ENCODE assay signal across 26 cellular contexts in the genomic region with DNA sequence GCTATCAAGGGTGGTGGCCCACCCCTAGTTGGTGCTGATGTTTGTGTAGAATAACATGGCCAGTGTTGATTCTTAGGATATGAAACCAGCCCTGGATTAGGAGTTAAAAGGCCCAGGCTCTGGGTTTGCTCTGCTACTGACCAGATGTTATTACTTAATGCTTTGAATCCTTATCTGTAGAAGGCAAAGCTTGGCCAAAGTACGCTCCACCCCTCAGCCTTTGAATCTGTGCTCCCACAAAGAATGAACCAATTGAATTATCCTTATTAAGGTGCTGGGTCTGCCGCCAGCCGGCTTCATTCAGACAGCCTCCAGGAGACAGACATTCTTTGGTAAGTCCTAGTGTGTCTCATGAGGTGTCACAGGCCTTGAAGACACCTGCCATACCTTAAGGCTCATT. TPM values are rescaled to one million over a fixed set of nuclear protein-coding genes. Genes with fewer than 3 reads are reported as not detected.
DNase-seq lines count a peak whose midpoint lies in the region; ATAC-seq and TF ChIP-seq lines count a peak whose summit lies in the region.
"Had no signal": no experiment of that assay in that cellular context is flagged by ENCODE, and none has a peak within 500 bp of the region (broad histone marks: within the 10 kb centered on the region; RNA-seq: fewer than 3 reads in every experiment).

No MANE protein-coding gene starts in this region.

- TF ChIP-seq CTCF in BE2C (IDR thresholded peaks at IDR 0.05; ENCODE audit: low read depth, low read length) (no peak), Loucy (conservative IDR thresholded peaks at IDR 0.05; ENCODE audit: low read length) (no peak), Calu3 (IDR thresholded peaks at IDR 0.05; ENCODE audit: unreplicated experiment) (no peak)

- H3K9me3 Mint-ChIP-seq in central memory CD8-positive, alpha-beta T cell = no peaks in the 10 kb centered on the region
- no peaks in the 10 kb centered on the region for H3K9me3 Mint-ChIP-seq in naive thymus-derived CD4-positive, alpha-beta T cell
- H3K9me3 Mint-ChIP-seq in Calu3 (ENCODE audit: low read depth, unreplicated experiment) = no peaks in the 10 kb centered on the region
- H3K9me3 Mint-ChIP-seq: memory B cell had no signal

- H3K4me3 Mint-ChIP-seq in central memory CD8-positive, alpha-beta T cell = no peak overlapping the region
- H3K4me3 Mint-ChIP-seq in naive thymus-derived CD4-positive, alpha-beta T cell = peak overlapping the region in 9 of 10 donors; percentile 21 to 95 (median 35)
- no peak overlapping the region for H3K4me3 Mint-ChIP-seq in Calu3 (ENCODE audit: low read depth, unreplicated experiment)
- H3K4me3 Mint-ChIP-seq: activated CD4-positive, alpha-beta T cell treated with anti-CD3 and anti-CD28 coated beads for 36 hours; activated CD8-positive, alpha-beta T cell treated with anti-CD3 and anti-CD28 coated beads, Interleukin-2, amount 10 ng/mL, durations not matched to agents 7 days and 5 days; memory B cell had no signal

- H3K9me2 ChIP-seq in Loucy (replicated peaks; ENCODE audit: low read depth, low read length) = no peaks in the 10 kb centered on the region

- H3K27me3 Mint-ChIP-seq in central memory CD8-positive, alpha-beta T cell = peaks cover 18% of the 10 kb centered on the region
- H3K27me3 Mint-ChIP-seq in naive thymus-derived CD4-positive, alpha-beta T cell = peaks cover 0 to 14% (median 7%) of the 10 kb centered on the region in 5 donors
- H3K27me3 Mint-ChIP-seq in Calu3 (ENCODE audit: unreplicated experiment) = peaks cover 23% of the 10 kb centered on the region
- H3K27me3 Mint-ChIP-seq: activated CD4-positive, alpha-beta T cell treated with anti-CD3 and anti-CD28 coated beads for 36 hours; memory B cell had no signal

- H4K20me1 ChIP-seq in Loucy (ENCODE audit: insufficient read depth, low read length, poor library complexity, severe bottlenecking) = no peaks in the 10 kb centered on the region

- H3K9me3 ChIP-seq in BE2C (no peaks in the 10 kb centered on the region), Loucy (ENCODE audit: insufficient read depth, low read depth, low read length) (no peaks in the 10 kb centered on the region)
- no peaks in the 10 kb centered on the region for H3K9me3 ChIP-seq in naive thymus-derived CD4-positive, alpha-beta T cell (ENCODE audit: control insufficient read depth in 2 of 3, low read length in 3 of 3)
- H3K9me3 ChIP-seq: left lung, transverse colon had no signal

- H3K79me2 ChIP-seq in Loucy (ENCODE audit: insufficient read depth, low read length) = peaks cover 15% of the 10 kb centered on the region

- H3K4me1 Mint-ChIP-seq in central memory CD8-positive, alpha-beta T cell = peaks cover 34% of the 10 kb centered on the region
- peaks cover 16 to 50% (median 35%) of the 10 kb centered on the region in 7 donors for H3K4me1 Mint-ChIP-seq in naive thymus-derived CD4-positive, alpha-beta T cell
- H3K4me1 Mint-ChIP-seq in Calu3 (ENCODE audit: low read depth, unreplicated experiment) = no peaks in the 10 kb centered on the region

- POLR2A ChIA-PET in naive thymus-derived CD4-positive, alpha-beta T cell (lab: Charles Lee) = no interaction called here

- CTCF ChIA-PET in naive thymus-derived CD4-positive, alpha-beta T cell (lab: Charles Lee) = no interaction called here
- CTCF ChIA-PET in Calu3 (lab: Charles Lee) = no interaction called here

- peak overlapping the region; percentile 17; the same call in 1 of the 2 replicates for H3K4me3 ChIP-seq in BE2C (ENCODE audit: low read depth, low read length)
- no peak overlapping the region for H3K4me3 ChIP-seq in Loucy (ENCODE audit: low read length, poor library complexity, severe bottlenecking)
- no peak overlapping the region for H3K4me3 ChIP-seq in naive thymus-derived CD4-positive, alpha-beta T cell (ENCODE audit: low read length)
- H3K4me3 ChIP-seq: left lung, PC-9, transverse colon had no signal

- peak; percentile 74 for DNase-seq in BE2C
- no peak for DNase-seq in central memory CD8-positive, alpha-beta T cell (ENCODE audit: low spot score in 2 of 2)
- no peak for DNase-seq in naive thymus-derived CD4-positive, alpha-beta T cell
- DNase-seq in Calu3 = no peak
- DNase-seq in anterior cingulate cortex (lab: John Stamatoyannopoulos, UW) = no peak
- DNase-seq in dermis blood vessel endothelial cell = no peak
- no peak for DNase-seq in midbrain (lab: John Stamatoyannopoulos, UW)
- DNase-seq: activated CD4-positive, alpha-beta T cell treated with anti-CD3 and anti-CD28 coated beads for 36 hours; activated CD8-positive, alpha-beta T cell treated with anti-CD3 and anti-CD28 coated beads, Interleukin-2, amount 10 ng/mL, durations not matched to agents 7 days and 5 days; activated effector memory CD4-positive, alpha-beta T cell treated with anti-CD3 and anti-CD28 coated beads, Interleukin-2, amount 50 U/mL, for 16 hours; brain microvascular endothelial cell; DMS53; effector CD4-positive, alpha-beta T cell; left lung; MM.1S; NCI-H1417 treated with DMSO at 0.1 percent for 48 hours; NCI-H2081; NCI-H526; occipital lobe; PC-9; stimulated activated CD4-positive, alpha-beta T cell treated with anti-CD3 and anti-CD28 coated beads, Interleukin-4, amount 100 ng/mL, for 4 hours; transverse colon had no signal

- H3K27me3 ChIP-seq in BE2C (peaks cover 4% of the 10 kb centered on the region), Loucy (ENCODE audit: insufficient read depth, low read length, poor library complexity, severe bottlenecking) (no peaks in the 10 kb centered on the region)
- H3K27me3 ChIP-seq in naive thymus-derived CD4-positive, alpha-beta T cell (ENCODE audit: control insufficient read depth in 2 of 2, insufficient read depth in 2 of 2, low read length in 2 of 2) = no peaks in the 10 kb centered on the region
- H3K27me3 ChIP-seq: brain microvascular endothelial cell, left lung had no signal

- no peak overlapping the region for H3K9ac ChIP-seq in Loucy (ENCODE audit: low read depth, low read length, poor library complexity, severe bottlenecking)
- H3K9ac ChIP-seq: KMS-11 had no signal

- BruUV-seq in Calu3 (replicated peaks; lab: Mats Ljungman, UMichigan) = no TSS peak

- no peak overlapping the region for H2AFZ ChIP-seq in Loucy (ENCODE audit: low read length)
- H2AFZ ChIP-seq: PC-9 had no signal

- H3K36me3 ChIP-seq in BE2C = no peaks in the 10 kb centered on the region
- peaks cover 6% of the 10 kb centered on the region; the same call in 1 of the 2 replicates for H3K36me3 ChIP-seq in Loucy (ENCODE audit: insufficient read depth, low read length)
- H3K36me3 ChIP-seq in naive thymus-derived CD4-positive, alpha-beta T cell (ENCODE audit: control insufficient read depth in 2 of 3, insufficient read depth in 3 of 3, low read length in 3 of 3) = peaks cover 0 to 21% (median 0%) of the 10 kb centered on the region in 3 experiments

- H3K4me1 ChIP-seq in BE2C (peaks cover 19% of the 10 kb centered on the region), Loucy (ENCODE audit: insufficient read depth, low read length, poor library complexity, severe bottlenecking) (peaks cover 13% of the 10 kb centered on the region)
- H3K4me1 ChIP-seq in naive thymus-derived CD4-positive, alpha-beta T cell (ENCODE audit: control insufficient read depth in 2 of 2, insufficient read depth in 2 of 2, low read length in 2 of 2) = peaks cover 7 to 10% of the 10 kb centered on the region in 2 donors

- no peak for ATAC-seq in central memory CD8-positive, alpha-beta T cell (replicated peaks; ENCODE audit: extremely low read depth, poor library complexity, severe bottlenecking)
- no peak for ATAC-seq in naive thymus-derived CD4-positive, alpha-beta T cell
- ATAC-seq: activated CD4-positive, alpha-beta T cell treated with anti-CD3 and anti-CD28 coated beads for 36 hours; activated CD8-positive, alpha-beta T cell treated with anti-CD3 and anti-CD28 coated beads, Interleukin-2, amount 10 ng/mL, durations not matched to agents 7 days and 5 days; HCT116; left lung had no signal

- intact Hi-C loops in naive thymus-derived CD4-positive, alpha-beta T cell (cut with micrococcal nuclease) = no loop called here
- intact Hi-C loops in Calu3 (cut with micrococcal nuclease; ENCODE audit: unreplicated experiment) = loop anchor here (10.0 kb wide), 1 partner anchor 148 kb away; no protein-coding TSS in a partner anchor

- peak overlapping the region; percentile 5 for H3K27ac Mint-ChIP-seq in central memory CD8-positive, alpha-beta T cell (ENCODE audit: low read depth)
- peak overlapping the region in 5 of 9 donors; percentile 0 to 71 (median 45) for H3K27ac Mint-ChIP-seq in naive thymus-derived CD4-positive, alpha-beta T cell
- H3K27ac Mint-ChIP-seq in Calu3 (ENCODE audit: unreplicated experiment) = no peak overlapping the region
- H3K27ac Mint-ChIP-seq: activated CD4-positive, alpha-beta T cell treated with anti-CD3 and anti-CD28 coated beads for 36 hours; activated CD8-positive, alpha-beta T cell treated with anti-CD3 and anti-CD28 coated beads, Interleukin-2, amount 10 ng/mL, durations not matched to agents 7 days and 5 days; memory B cell had no signal

- H3F3A ChIP-seq in Loucy (ENCODE audit: low read depth) = no peaks in the 10 kb centered on the region

- H3K4me2 ChIP-seq in Loucy (ENCODE audit: low read depth, low read length, poor library complexity, severe bottlenecking) = peak overlapping the region; percentile 57
- H3K4me2 ChIP-seq: KMS-11, PC-9 had no signal

- H3K27ac ChIP-seq in naive thymus-derived CD4-positive, alpha-beta T cell (ENCODE audit: low read depth, low read length) = no peak overlapping the region
- H3K27ac ChIP-seq: brain microvascular endothelial cell, KMS-11, left lung, PC-9, transverse colon had no signal

- H3K36me3 Mint-ChIP-seq in central memory CD8-positive, alpha-beta T cell (ENCODE audit: insufficient read depth) = peaks cover 14% of the 10 kb centered on the region
- peaks cover 0 to 19% (median 0%) of the 10 kb centered on the region in 5 donors for H3K36me3 Mint-ChIP-seq in naive thymus-derived CD4-positive, alpha-beta T cell
- H3K36me3 Mint-ChIP-seq in Calu3 (ENCODE audit: insufficient read depth, unreplicated experiment) = peaks cover 8% of the 10 kb centered on the region

RNA-seq across cellular contexts. Expression of a gene that starts 41.8 kb away (rescaled TPM):
- 0.31 TPM for polyA plus RNA-seq in BE2C (2012; ENCODE audit: insufficient read depth, insufficient read length, low read depth)
- total RNA-seq in naive thymus-derived CD4-positive, alpha-beta T cell = 1 to 10 TPM; 1.2 to 6.9 (median 2.5) TPM
- 1 to 10 TPM; 2.5 to 3.9 TPM for polyA plus RNA-seq in naive thymus-derived CD4-positive, alpha-beta T cell
- total RNA-seq in Calu3 (2022) = 1.5 and 1.6 TPM in 2 replicates
- 0.85 and 2.4 TPM in 2 replicates for total RNA-seq in dermis blood vessel endothelial cell

RNA-seq across cellular contexts. Expression of a gene that starts 41.9 kb away (rescaled TPM):
- 208 TPM for polyA plus RNA-seq in BE2C (2012; ENCODE audit: insufficient read depth, insufficient read length, low read depth)
- 100 to 1,000 TPM in 1 of 5 experiments, 10 to 100 TPM in 4; 55.5 to 103 (median 58.2) TPM for total RNA-seq in naive thymus-derived CD4-positive, alpha-beta T cell
- polyA plus RNA-seq in naive thymus-derived CD4-positive, alpha-beta T cell = 100 to 1,000 TPM; 118 to 121 TPM
- total RNA-seq in Calu3 (2022) (125 and 130 TPM in 2 replicates), dermis blood vessel endothelial cell (54.5 and 75.2 TPM in 2 replicates)

RNA-seq across cellular contexts. Expression of a gene that starts 45.0 kb away (rescaled TPM):
- polyA plus RNA-seq in BE2C (2012; ENCODE audit: insufficient read depth, insufficient read length, low read depth) = 30.5 TPM
- 10 to 100 TPM in 4 of 5 experiments, 1 to 10 TPM in 1; 9.8 to 25.1 (median 22.0) TPM for total RNA-seq in naive thymus-derived CD4-positive, alpha-beta T cell
- polyA plus RNA-seq in naive thymus-derived CD4-positive, alpha-beta T cell = 10 to 100 TPM; 37.4 to 50.9 TPM
- 24.6 and 25.9 TPM in 2 replicates for total RNA-seq in Calu3 (2022)
- total RNA-seq in dermis blood vessel endothelial cell = 18.9 and 29.0 TPM in 2 replicates

Comparison
In these comparisons a context has a peak if more than half of its experiments do, and no peak if none do; other contexts are left out.
1. H3K4me3 Mint-ChIP-seq: peak in naive thymus-derived CD4-positive, alpha-beta T cell (9 of 10); none in central memory CD8-positive, alpha-beta T cell (single experiment) and Calu3 (single experiment).